ENCODE assay signal across 33 cellular contexts in genomic region chr6:119873107-119873506, GRCh38.
"Had no signal": no experiment of that assay in that cellular context is flagged by ENCODE, and none has a peak within 500 bp of the region (broad histone marks: within the 10 kb centered on the region; RNA-seq: fewer than 3 reads in every experiment).

No MANE protein-coding gene starts in this region.

- H3K4me1 ChIP-seq: adrenal gland, ascending aorta, body of pancreas, breast epithelium had no signal

- FAIRE-seq: astrocyte, bronchial epithelial cell had no signal

- DNase-seq: activated effector memory CD4-positive, alpha-beta T cell treated with anti-CD3 and anti-CD28 coated beads, Interleukin-2, amount 50 U/mL, for 16 hours; activated effector memory CD4-positive, alpha-beta T cell treated with Interleukin-2 at 50 U/mL for 16 hours; activated gamma-delta T cell; activated gamma-delta T cell treated with Interleukin-2 at 50 U/mL for 16 hours; activated naive CD4-positive, alpha-beta T cell; activated naive CD4-positive, alpha-beta T cell treated with anti-CD3 and anti-CD28 coated beads for 36 hours; activated naive CD4-positive, alpha-beta T cell treated with anti-CD3 and anti-CD28 coated beads, Interleukin-2, amount 10 ng/mL, durations not matched to agents 7 days and 5 days; activated naive CD4-positive, alpha-beta T cell treated with anti-CD3 and anti-CD28 coated beads, Interleukin-2, amount 50 U/mL, for 16 hours; activated naive CD4-positive, alpha-beta T cell treated with Interleukin-2 at 50 U/mL for 16 hours; activated naive CD8-positive, alpha-beta T cell treated with anti-CD3 and anti-CD28 coated beads for 36 hours; activated naive CD8-positive, alpha-beta T cell treated with anti-CD3 and anti-CD28 coated beads, Interleukin-2, amount 10 ng/mL, durations not matched to agents 7 days and 5 days; activated naive CD8-positive, alpha-beta T cell treated with anti-CD3 and anti-CD28 coated beads, Interleukin-2, amount 50 U/mL, for 24 hours; activated T-cell treated with anti-CD3 and anti-CD28 coated beads, Interleukin-2, amount 50 U/mL, for 24 hours; activated T-cell treated with anti-CD3 and anti-CD28 coated beads, Interleukin-2, amount 50 U/mL, for 4 hours; activated T-cell treated with anti-CD3 and anti-CD28 coated beads, Interleukin-2, amount 50 U/mL, for 48 hours; activated T-cell treated with anti-CD3 and anti-CD28 coated beads, Interleukin-2, amount 50 U/mL, for 72 hours; adrenal gland; amniotic stem cell; amygdala; anterior cingulate cortex; aorta; body of pancreas; brain microvascular endothelial cell; caudate nucleus; central memory CD4-positive, alpha-beta T cell; cerebellar nuclear complex had no signal

- H3K36me3 ChIP-seq: adrenal gland, ascending aorta, brain microvascular endothelial cell, breast epithelium, cardiac muscle cell had no signal

- H3K27me3 ChIP-seq: adrenal gland, ascending aorta, body of pancreas, brain microvascular endothelial cell, breast epithelium, cardiac muscle cell had no signal

- H3K27ac ChIP-seq: adrenal gland, ascending aorta, body of pancreas, brain microvascular endothelial cell, breast epithelium, cardiac muscle cell had no signal

- ATAC-seq: activated naive CD4-positive, alpha-beta T cell treated with anti-CD3 and anti-CD28 coated beads, Interleukin-2, amount 50 U/mL, for 72 hours; activated naive CD8-positive, alpha-beta T cell treated with anti-CD3 and anti-CD28 coated beads, Interleukin-2, amount 50 U/mL, for 24 hours; activated T-cell treated with anti-CD3 and anti-CD28 coated beads, Interleukin-2, amount 50 U/mL, for 4 hours; activated T-cell treated with anti-CD3 and anti-CD28 coated beads, Interleukin-2, amount 50 U/mL, for 72 hours; activated T-helper 17 cell treated with anti-CD3 and anti-CD28 coated beads, Interleukin-2, amount 50 U/mL, for 72 hours; body of pancreas had no signal

- H3K9me3 ChIP-seq: adrenal gland, ascending aorta, body of pancreas, breast epithelium had no signal

- H3K4me3 ChIP-seq: adrenal gland, ascending aorta, body of pancreas, breast epithelium, cardiac muscle cell had no signal
